In the genomic region with DNA sequence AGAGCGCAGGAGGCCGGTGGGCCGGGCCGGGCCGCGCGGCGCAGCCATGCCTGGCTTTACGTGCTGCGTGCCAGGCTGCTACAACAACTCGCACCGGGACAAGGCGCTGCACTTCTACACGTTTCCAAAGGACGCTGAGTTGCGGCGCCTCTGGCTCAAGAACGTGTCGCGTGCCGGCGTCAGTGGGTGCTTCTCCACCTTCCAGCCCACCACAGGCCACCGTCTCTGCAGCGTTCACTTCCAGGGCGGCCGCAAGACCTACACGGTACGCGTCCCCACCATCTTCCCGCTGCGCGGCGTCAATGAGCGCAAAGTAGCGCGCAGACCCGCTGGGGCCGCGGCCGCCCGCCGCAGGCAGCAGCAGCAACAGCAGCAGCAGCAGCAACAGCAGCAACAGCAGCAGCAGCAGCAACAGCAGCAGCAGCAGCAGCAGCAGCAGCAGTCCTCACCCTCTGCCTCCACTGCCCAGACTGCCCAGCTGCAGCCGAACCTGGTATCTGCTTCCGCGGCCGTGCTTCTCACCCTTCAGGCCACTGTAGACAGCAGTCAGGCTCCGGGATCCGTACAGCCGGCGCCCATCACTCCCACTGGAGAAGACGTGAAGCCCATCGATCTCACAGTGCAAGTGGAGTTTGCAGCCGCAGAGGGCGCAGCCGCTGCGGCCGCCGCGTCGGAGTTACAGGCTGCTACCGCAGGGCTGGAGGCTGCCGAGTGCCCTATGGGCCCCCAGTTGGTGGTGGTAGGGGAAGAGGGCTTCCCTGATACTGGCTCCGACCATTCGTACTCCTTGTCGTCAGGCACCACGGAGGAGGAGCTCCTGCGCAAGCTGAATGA, we compare ENCODE assay signal across 8 cellular contexts. TPM values are rescaled to one million over a fixed set of nuclear protein-coding genes. Genes with fewer than 3 reads are reported as not detected.
A peak's percentile ranks its signal among the peaks of the same experiment; 100 is the strongest.
DNase-seq lines count a peak whose midpoint lies in the region; ATAC-seq, FAIRE-seq and TF ChIP-seq lines count a peak whose summit lies in the region.

No MANE protein-coding gene starts in this region.

- no peak for FAIRE-seq in D721Med (lab: Jason Lieb, UNC)

- H3K36me3 Mint-ChIP-seq in chondrocyte (ENCODE audit: low read depth): peaks cover 1% of the 10 kb centered on the region

- H3K4me3 Mint-ChIP-seq in chondrocyte (ENCODE audit: unreplicated experiment): peak overlapping the region; percentile 91

- H3K27ac Mint-ChIP-seq in chondrocyte (ENCODE audit: unreplicated experiment): peak overlapping the region; percentile 92

- peak; percentile 10 for ATAC-seq in GM21576 (IDR thresholded peaks at IDR 0.05; ENCODE audit: unreplicated experiment)
- peak; percentile 36 for ATAC-seq in left lobe of liver

- TF ChIP-seq CTCF in chondrocyte (IDR thresholded peaks at IDR 0.05): peak; percentile 71
- no peak for TF ChIP-seq CTCF in D721Med (IDR thresholded peaks at IDR 0.05; ENCODE audit: insufficient read depth, missing control alignments)

- no peaks in the 10 kb centered on the region for H3K9me3 Mint-ChIP-seq in chondrocyte (ENCODE audit: low read depth)

- no peaks in the 10 kb centered on the region for H3K27me3 Mint-ChIP-seq in chondrocyte (ENCODE audit: low read depth)

- H3K4me1 Mint-ChIP-seq in chondrocyte (ENCODE audit: low read depth): peaks cover 41% of the 10 kb centered on the region

- peak; percentile 58 for DNase-seq in EL
- DNase-seq in LHCN-M2 (ENCODE audit: low read depth): peak; percentile 53
- peak; percentile 42 for DNase-seq in activated CD4-positive, alpha-beta T cell treated with anti-CD3 and anti-CD28 coated beads for 1 hour
- DNase-seq in chondrocyte (ENCODE audit: low spot score): no peak
- DNase-seq in left lobe of liver (ENCODE audit: low spot score): peak; percentile 51
- peak; percentile 39 to 52 for DNase-seq in stimulated activated CD4-positive, alpha-beta T cell treated with anti-CD3 and anti-CD28 coated beads, Interleukin-2, amount 100 ng/mL, for 48 hours
- no peak for DNase-seq in D721Med (ENCODE audit: insufficient read length, low spot score)

RNA-seq across cellular contexts. Expression of a gene that starts 0.6 kb away (rescaled TPM):
- total RNA-seq in LHCN-M2 (2014; rRNA removed) (61.6 and 65.5 TPM in 2 replicates), chondrocyte (25.3 to 26.3 TPM (median 25.7 TPM) in 3 replicates), left lobe of liver (12.8 TPM)
- polyA plus RNA-seq in LHCN-M2 (2012): 19.5 TPM

RNA-seq across cellular contexts. Expression of a gene that starts 4.0 kb away (rescaled TPM):
- 86.3 and 142 TPM in 2 replicates for total RNA-seq in LHCN-M2 (2014; rRNA removed)
- 302 TPM for polyA plus RNA-seq in LHCN-M2 (2012)
- total RNA-seq in chondrocyte: 131 to 147 TPM (median 135 TPM) in 3 replicates
- total RNA-seq in left lobe of liver: 23.2 TPM

RNA-seq across cellular contexts. Expression of a gene that starts 4.8 kb away (rescaled TPM):
- total RNA-seq in LHCN-M2 (2014; rRNA removed): 52.6 and 55.5 TPM in 2 replicates
- 48.7 TPM for polyA plus RNA-seq in LHCN-M2 (2012)
- total RNA-seq in chondrocyte: 50.5 to 58.3 TPM (median 52.8 TPM) in 3 replicates
- total RNA-seq in left lobe of liver: 23.1 TPM

RNA-seq across cellular contexts. Expression of a gene that starts 30.1 kb away (rescaled TPM):
- 59.2 and 67.7 TPM in 2 replicates for total RNA-seq in LHCN-M2 (2014; rRNA removed)
- polyA plus RNA-seq in LHCN-M2 (2012): 47.2 TPM
- total RNA-seq in chondrocyte: 67.6 to 77.2 TPM (median 67.9 TPM) in 3 replicates
- total RNA-seq in left lobe of liver: 22.1 TPM

RNA-seq across cellular contexts. Expression of a gene that starts 36.0 kb away (rescaled TPM):
- total RNA-seq in LHCN-M2 (2014; rRNA removed): 0.77 and 1.6 TPM in 2 replicates
- 0.51 TPM for polyA plus RNA-seq in LHCN-M2 (2012)
- 1.8 to 3.1 TPM (median 2.3 TPM) in 3 replicates for total RNA-seq in chondrocyte
- 2.1 TPM for total RNA-seq in left lobe of liver

Comparison
In these comparisons a context has a peak if more than half of its experiments do, and no peak if none do; other contexts are left out.
1. DNase-seq: peak in EL (single experiment), LHCN-M2 (single experiment), activated CD4-positive, alpha-beta T cell treated with anti-CD3 and anti-CD28 coated beads for 1 hour (single experiment), left lobe of liver (single experiment) and stimulated activated CD4-positive, alpha-beta T cell treated with anti-CD3 and anti-CD28 coated beads, Interleukin-2, amount 100 ng/mL, for 48 hours (2 of 2); none in chondrocyte (single experiment) and D721Med (single experiment).